Comparison of ENCODE assay signal across 8 cellular contexts in the genomic region with DNA sequence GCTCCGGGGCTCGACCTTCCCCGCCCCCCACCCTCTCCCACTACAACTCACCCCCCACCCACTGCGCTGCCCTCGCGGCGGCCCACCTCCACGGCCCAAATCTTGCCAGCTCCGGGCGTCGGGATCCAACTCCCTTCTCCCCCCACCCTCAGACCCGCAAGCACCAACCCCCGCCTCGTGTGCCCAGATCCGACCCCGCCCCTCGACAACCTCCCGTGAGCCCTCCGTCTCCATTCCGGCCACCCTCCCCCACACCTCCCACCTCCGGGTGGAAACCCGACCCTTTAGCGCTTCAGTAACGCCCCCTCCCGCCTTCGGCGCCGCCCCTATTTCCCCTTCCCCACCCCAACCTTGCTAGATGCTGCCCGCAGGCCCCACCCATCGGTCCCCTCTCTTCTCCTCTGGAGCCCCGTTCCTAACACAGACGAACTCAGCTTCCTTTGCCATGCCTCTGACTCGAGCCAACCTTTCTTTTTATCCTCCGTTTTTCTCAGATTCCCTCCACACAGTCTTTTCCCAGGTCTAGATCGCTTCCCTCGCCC. TPM values are rescaled to one million over a fixed set of nuclear protein-coding genes. Genes with fewer than 3 reads are reported as not detected.
DNase-seq lines count a peak whose midpoint lies in the region; ATAC-seq and TF ChIP-seq lines count a peak whose summit lies in the region.

No MANE protein-coding gene starts in this region.

- H3K27ac ChIP-seq in neural progenitor cell = peak overlapping the region; percentile 65
- peak overlapping the region; percentile 18 for H3K27ac ChIP-seq in stomach smooth muscle (ENCODE audit: low read length)

- H3K9me3 Mint-ChIP-seq in neural progenitor cell = no peaks in the 10 kb centered on the region

- no peaks in the 10 kb centered on the region for H3K36me3 ChIP-seq in neural progenitor cell
- H3K36me3 ChIP-seq in stomach smooth muscle (ENCODE audit: control insufficient read depth in 2 of 2, insufficient read depth in 2 of 2, low read length in 2 of 2) = peaks cover 6 to 13% of the 10 kb centered on the region in 2 donors

- no peaks in the 10 kb centered on the region for H3K9me3 ChIP-seq in neural progenitor cell (ENCODE audit: low read depth)
- no peaks in the 10 kb centered on the region for H3K9me3 ChIP-seq in stomach smooth muscle (ENCODE audit: control insufficient read depth in 2 of 2, low read length in 2 of 2)

- peak overlapping the region; percentile 79 for H3K9ac ChIP-seq in neural progenitor cell
- peak overlapping the region; percentile 76 to 84 for H3K9ac ChIP-seq in stomach smooth muscle (ENCODE audit: low read length in 2 of 2)

- H3K79me2 ChIP-seq in neural progenitor cell (ENCODE audit: low read depth) = peaks cover 74% of the 10 kb centered on the region

- peak overlapping the region; percentile 98 for H3K4me3 Mint-ChIP-seq in neural progenitor cell

- peaks cover 29% of the 10 kb centered on the region for H3K36me3 Mint-ChIP-seq in neural progenitor cell

- TF ChIP-seq CTCF in fibroblast of villous mesenchyme (IDR thresholded peaks at IDR 0.05; ENCODE audit: insufficient read depth, low read depth, low read length) = no peak
- TF ChIP-seq CTCF in neural progenitor cell (IDR thresholded peaks at IDR 0.05) = no peak

- peaks cover 49% of the 10 kb centered on the region for H4K20me1 ChIP-seq in neural progenitor cell (ENCODE audit: low read depth)

- H3K27ac Mint-ChIP-seq in neural progenitor cell = peak overlapping the region; percentile 97

- peak; percentile 43 for ATAC-seq in GM21576 (IDR thresholded peaks at IDR 0.05; ENCODE audit: unreplicated experiment)

- H3K4me2 ChIP-seq in neural progenitor cell = peak overlapping the region; percentile 97

- peaks cover 6% of the 10 kb centered on the region for H3K27me3 Mint-ChIP-seq in neural progenitor cell (ENCODE audit: insufficient read depth, low read depth)

- H3K4me3 ChIP-seq in fibroblast of villous mesenchyme (ENCODE audit: low read depth, low read length) = peak overlapping the region; percentile 79
- peak overlapping the region; percentile 90 for H3K4me3 ChIP-seq in neural progenitor cell
- H3K4me3 ChIP-seq in stomach smooth muscle (ENCODE audit: low read length in 2 of 2) = peak overlapping the region; percentile 87 to 92

- H3K4me1 Mint-ChIP-seq in neural progenitor cell = peaks cover 32% of the 10 kb centered on the region

- H3K4me1 ChIP-seq in neural progenitor cell = peaks cover 14% of the 10 kb centered on the region
- H3K4me1 ChIP-seq in stomach smooth muscle (ENCODE audit: control insufficient read depth, insufficient read depth, low read length) = peaks cover 23% of the 10 kb centered on the region

- DNase-seq in COR-L47 (lab: John Stamatoyannopoulos, UW) = peak; percentile 75
- peak; percentile 53 for DNase-seq in KG1 (lab: John Stamatoyannopoulos, UW)
- peak; percentile 82 for DNase-seq in RPMI7951 (ENCODE audit: low read depth)
- DNase-seq in activated effector memory CD4-positive, alpha-beta T cell treated with anti-CD3 and anti-CD28 coated beads, Interleukin-2, amount 50 U/mL, for 16 hours = peak; percentile 95
- DNase-seq in fibroblast of villous mesenchyme (ENCODE audit: low read depth) = peak; percentile 91
- DNase-seq in neural progenitor cell (ENCODE audit: low spot score) = peak; percentile 97

- H3K27me3 ChIP-seq in neural progenitor cell (no peaks in the 10 kb centered on the region), stomach smooth muscle (ENCODE audit: control insufficient read depth in 1 of 2, insufficient read depth in 2 of 2, low read length in 2 of 2) (no peaks in the 10 kb centered on the region)

- peaks cover 18% of the 10 kb centered on the region for H3F3A ChIP-seq in neural progenitor cell (ENCODE audit: low read depth)

- no peak overlapping the region for H2AFZ ChIP-seq in neural progenitor cell (replicated peaks)

RNA-seq across cellular contexts. Expression of gene UBE2Z, which starts 0.7 kb away (rescaled TPM):
- total RNA-seq in RPMI7951 (2014; rRNA removed; shearing (Covaris generic)) = 47.9 and 56.8 TPM in 2 replicates
- total RNA-seq in fibroblast of villous mesenchyme (104 and 120 TPM in 2 replicates), neural progenitor cell (ENCODE audit: low replicate concordance) (45.5 and 57.9 TPM in 2 replicates)

RNA-seq across cellular contexts. Expression of gene ATP5MC1, which starts 16.3 kb away (rescaled TPM):
- total RNA-seq in RPMI7951 (2014; rRNA removed; shearing (Covaris generic)) = 181 and 198 TPM in 2 replicates
- total RNA-seq in fibroblast of villous mesenchyme (28.7 and 62.2 TPM in 2 replicates), neural progenitor cell (ENCODE audit: low replicate concordance) (29.4 and 51.7 TPM in 2 replicates)

RNA-seq across cellular contexts. Expression of gene SNF8, which starts 35.7 kb away (rescaled TPM):
- 79.4 and 126 TPM in 2 replicates for total RNA-seq in RPMI7951 (2014; rRNA removed; shearing (Covaris generic))
- total RNA-seq in fibroblast of villous mesenchyme (61.3 and 87.0 TPM in 2 replicates), neural progenitor cell (ENCODE audit: low replicate concordance) (93.0 and 103 TPM in 2 replicates)

RNA-seq across cellular contexts. Expression of gene GIP, which starts 59.5 kb away (rescaled TPM):
- not detected in 2 replicates for total RNA-seq in RPMI7951 (2014; rRNA removed; shearing (Covaris generic))
- total RNA-seq in fibroblast of villous mesenchyme = not detected in 2 replicates
- total RNA-seq in neural progenitor cell (ENCODE audit: low replicate concordance) = not detected in 2 replicates

Comparison
In these comparisons a context has a peak if more than half of its experiments do, and no peak if none do; other contexts are left out.
1. Peak in every context shown above with its lines: DNase-seq, ATAC-seq, H3K4me3 ChIP-seq and H3K27ac ChIP-seq.